Comparison of ENCODE assay signal across 14 cellular contexts in genomic region chr17:78120971-78121800, GRCh38. TPM values are rescaled to one million over a fixed set of nuclear protein-coding genes. Genes with fewer than 3 reads are reported as not detected.
DNase-seq lines count a peak whose midpoint lies in the region; ATAC-seq and TF ChIP-seq lines count a peak whose summit lies in the region.
"Had no signal": no experiment of that assay in that cellular context is flagged by ENCODE, and none has a peak within 500 bp of the region (broad histone marks: within the 10 kb centered on the region; RNA-seq: fewer than 3 reads in every experiment).

No MANE protein-coding gene starts in this region.

- peak overlapping the region; percentile 87 for H3K4me3 Mint-ChIP-seq in activated CD4-positive, alpha-beta T cell treated with anti-CD3 and anti-CD28 coated beads, Interleukin-2, amount 10 ng/mL, durations not matched to agents 24 days and 14 days
- peak overlapping the region; percentile 68 for H3K4me3 Mint-ChIP-seq in stimulated activated memory B cell treated with anti-CD40 and anti-IgM and Interleukin-4, amounts not matched to agents 10 μg/mL and 1 μg/mL and 100 μg/mL, for 72 hours
- H3K4me3 Mint-ChIP-seq: endodermal cell, nephron progenitor cell had no signal

- H3K27ac ChIP-seq in SU-DHL-6 (ENCODE audit: low read depth, low read length) (peak overlapping the region; percentile 37), angular gyrus (ENCODE audit: low read depth, low read length) (peak overlapping the region; percentile 7)
- H3K27ac ChIP-seq: A549, SJSA1 had no signal

- ATAC-seq in stimulated activated memory B cell treated with anti-CD40 and anti-IgM and Interleukin-4, amounts not matched to agents 10 μg/mL and 1 μg/mL and 100 μg/mL, for 72 hours, result peak; percentile 1
- ATAC-seq in GM19324 (IDR thresholded peaks at IDR 0.05; ENCODE audit: low FRiP score, unreplicated experiment) (no peak), GM18502 (IDR thresholded peaks at IDR 0.05; ENCODE audit: poor library complexity, unreplicated experiment) (no peak), GM21825 (IDR thresholded peaks at IDR 0.05; ENCODE audit: unreplicated experiment) (no peak)
- ATAC-seq: A549 had no signal

- H3F3A ChIP-seq in SU-DHL-6 (ENCODE audit: insufficient read depth), result no peaks in the 10 kb centered on the region

- no peaks in the 10 kb centered on the region; the same call in 1 of the 2 replicates for H4K20me1 ChIP-seq in SU-DHL-6 (ENCODE audit: low read depth, low read length)

- H3K4me1 Mint-ChIP-seq in activated CD4-positive, alpha-beta T cell treated with anti-CD3 and anti-CD28 coated beads, Interleukin-2, amount 10 ng/mL, durations not matched to agents 24 days and 14 days, result peaks cover 50% of the 10 kb centered on the region
- peaks cover 74% of the 10 kb centered on the region for H3K4me1 Mint-ChIP-seq in stimulated activated memory B cell treated with anti-CD40 and anti-IgM and Interleukin-4, amounts not matched to agents 10 μg/mL and 1 μg/mL and 100 μg/mL, for 72 hours
- H3K4me1 Mint-ChIP-seq: endodermal cell had no signal

- peak overlapping the region; percentile 20; the same call in 1 of the 2 replicates for H3K9ac ChIP-seq in SU-DHL-6 (ENCODE audit: low read length)

- no peaks in the 10 kb centered on the region for H3K9me3 Mint-ChIP-seq in activated CD4-positive, alpha-beta T cell treated with anti-CD3 and anti-CD28 coated beads, Interleukin-2, amount 10 ng/mL, durations not matched to agents 24 days and 14 days
- no peaks in the 10 kb centered on the region for H3K9me3 Mint-ChIP-seq in stimulated activated memory B cell treated with anti-CD40 and anti-IgM and Interleukin-4, amounts not matched to agents 10 μg/mL and 1 μg/mL and 100 μg/mL, for 72 hours
- H3K9me3 Mint-ChIP-seq: endodermal cell, nephron progenitor cell had no signal

- H3K4me3 ChIP-seq in SU-DHL-6 (ENCODE audit: insufficient read depth, low read length, poor library complexity, severe bottlenecking), result no peak overlapping the region
- H3K4me3 ChIP-seq: A549, SJSA1 had no signal

- intact Hi-C loops in activated CD4-positive, alpha-beta T cell treated with anti-CD3 and anti-CD28 coated beads, Interleukin-2, amount 10 ng/mL, durations not matched to agents 24 days and 14 days (cut with micrococcal nuclease), result loop anchor here (1.0 kb wide), 1 partner anchor 11 kb away; no protein-coding TSS in a partner anchor

- H3K27me3 ChIP-seq in SU-DHL-6 (ENCODE audit: low read length), result no peaks in the 10 kb centered on the region
- H3K27me3 ChIP-seq: SJSA1 had no signal

- no peaks in the 10 kb centered on the region for H3K9me3 ChIP-seq in SU-DHL-6 (ENCODE audit: insufficient read depth, low read length)
- H3K9me3 ChIP-seq: A549, SJSA1 had no signal

- peak overlapping the region; percentile 87 for H3K27ac Mint-ChIP-seq in activated CD4-positive, alpha-beta T cell treated with anti-CD3 and anti-CD28 coated beads, Interleukin-2, amount 10 ng/mL, durations not matched to agents 24 days and 14 days
- peak overlapping the region; percentile 93 for H3K27ac Mint-ChIP-seq in stimulated activated memory B cell treated with anti-CD40 and anti-IgM and Interleukin-4, amounts not matched to agents 10 μg/mL and 1 μg/mL and 100 μg/mL, for 72 hours
- H3K27ac Mint-ChIP-seq: endodermal cell, nephron progenitor cell had no signal

- no peak for TF ChIP-seq CTCF in SU-DHL-6 (IDR thresholded peaks at IDR 0.05; ENCODE audit: insufficient read depth, low read length, poor library complexity, severe bottlenecking)

- peaks cover 60% of the 10 kb centered on the region for H3K36me3 Mint-ChIP-seq in activated CD4-positive, alpha-beta T cell treated with anti-CD3 and anti-CD28 coated beads, Interleukin-2, amount 10 ng/mL, durations not matched to agents 24 days and 14 days (ENCODE audit: low read depth)
- H3K36me3 Mint-ChIP-seq in stimulated activated memory B cell treated with anti-CD40 and anti-IgM and Interleukin-4, amounts not matched to agents 10 μg/mL and 1 μg/mL and 100 μg/mL, for 72 hours, result peaks cover 71% of the 10 kb centered on the region

- peaks cover 15% of the 10 kb centered on the region for H3K79me2 ChIP-seq in SU-DHL-6 (ENCODE audit: insufficient read depth, low read length)

- peak overlapping the region; percentile 26 for H3K4me2 ChIP-seq in SU-DHL-6 (ENCODE audit: low read depth, low read length, poor library complexity, severe bottlenecking)
- H3K4me2 ChIP-seq: A549 had no signal

- no peaks in the 10 kb centered on the region for H3K27me3 Mint-ChIP-seq in activated CD4-positive, alpha-beta T cell treated with anti-CD3 and anti-CD28 coated beads, Interleukin-2, amount 10 ng/mL, durations not matched to agents 24 days and 14 days
- H3K27me3 Mint-ChIP-seq in stimulated activated memory B cell treated with anti-CD40 and anti-IgM and Interleukin-4, amounts not matched to agents 10 μg/mL and 1 μg/mL and 100 μg/mL, for 72 hours, result no peaks in the 10 kb centered on the region

- DNase-seq in activated CD4-positive, alpha-beta T cell treated with anti-CD3 and anti-CD28 coated beads, Interleukin-2, amount 10 ng/mL, durations not matched to agents 24 days and 14 days, result peak; percentile 91
- DNase-seq in activated CD4-positive, alpha-beta T cell treated with anti-CD3 and anti-CD28 coated beads for 1 hour, result no peak
- DNase-seq: endodermal cell, NCI-H2227 treated with DMSO at 0.1 percent for 48 hours, nephron progenitor cell, trophoblast cell had no signal

- no peak overlapping the region for H2AFZ ChIP-seq in SU-DHL-6 (ENCODE audit: low read depth, low read length, severe bottlenecking)

- no peaks in the 10 kb centered on the region for H3K9me2 ChIP-seq in SU-DHL-6 (replicated peaks; ENCODE audit: insufficient read depth, low read length)

- peaks cover 5% of the 10 kb centered on the region for H3K36me3 ChIP-seq in SU-DHL-6 (ENCODE audit: low read length)
- H3K36me3 ChIP-seq: SJSA1 had no signal

RNA-seq across cellular contexts. Expression of gene TMC6, which starts 7.4 kb away (rescaled TPM):
- total RNA-seq in activated CD4-positive, alpha-beta T cell treated with anti-CD3 and anti-CD28 coated beads, Interleukin-2, amount 10 ng/mL, durations not matched to agents 24 days and 14 days, result 250 and 251 TPM in 2 replicates

RNA-seq across cellular contexts. Expression of gene TMC8, which starts 9.4 kb away (rescaled TPM):
- total RNA-seq in activated CD4-positive, alpha-beta T cell treated with anti-CD3 and anti-CD28 coated beads, Interleukin-2, amount 10 ng/mL, durations not matched to agents 24 days and 14 days, result 231 and 234 TPM in 2 replicates
- total RNA-seq: SJSA1 had no signal

RNA-seq across cellular contexts. Expression of gene C17orf99, which starts 25.0 kb away (rescaled TPM):
- total RNA-seq in activated CD4-positive, alpha-beta T cell treated with anti-CD3 and anti-CD28 coated beads, Interleukin-2, amount 10 ng/mL, durations not matched to agents 24 days and 14 days, result not detected in 2 replicates
- total RNA-seq: endodermal cell, SJSA1 had no signal

RNA-seq across cellular contexts. Expression of gene SYNGR2, which starts 47.2 kb away (rescaled TPM):
- 123 and 125 TPM in 2 replicates for total RNA-seq in activated CD4-positive, alpha-beta T cell treated with anti-CD3 and anti-CD28 coated beads, Interleukin-2, amount 10 ng/mL, durations not matched to agents 24 days and 14 days
